18 cellular contexts compared by ENCODE assay signal in the genomic region with DNA sequence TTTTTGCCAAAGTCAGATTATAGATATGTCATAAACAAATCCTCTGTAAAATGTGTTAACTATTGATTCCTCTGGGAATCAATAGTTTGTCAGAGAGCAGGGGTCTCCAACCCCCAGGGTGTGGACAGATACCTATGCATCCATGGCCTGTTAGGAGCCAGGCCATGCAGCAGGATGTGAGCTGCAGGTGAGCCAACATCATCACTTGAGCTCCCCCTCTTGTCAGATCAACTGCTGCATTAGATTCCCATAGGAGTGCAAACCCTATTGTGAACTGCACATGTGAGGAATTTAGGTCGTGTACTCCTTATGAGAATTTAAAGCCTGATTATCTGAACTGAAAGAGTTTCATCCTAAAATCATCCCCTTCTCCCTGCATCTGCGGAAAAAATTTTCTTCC.
"Had no signal": no experiment of that assay in that cellular context is flagged by ENCODE, and none has a peak within 500 bp of the region (broad histone marks: within the 10 kb centered on the region; RNA-seq: fewer than 3 reads in every experiment).

No MANE protein-coding gene starts in this region.

- H3K27ac ChIP-seq: brain microvascular endothelial cell, coronary artery, heart left ventricle, left ventricle myocardium inferior, spleen had no signal

- DNase-seq: activated CD4-positive, alpha-beta T cell treated with anti-CD3 and anti-CD28 coated beads, Interleukin-2, amount 50 U/mL, for 1 hour; activated CD4-positive, CD25-positive, alpha-beta regulatory T cell treated with anti-CD3 and anti-CD28 coated beads, Interleukin-2, amount 50 U/mL, for 72 hours; activated CD8-positive, alpha-beta memory T cell treated with anti-CD3 and anti-CD28 coated beads, Interleukin-2, amount 50 U/mL, for 4 hours; activated naive CD4-positive, alpha-beta T cell treated with anti-CD3 and anti-CD28 coated beads for 36 hours; activated T-cell treated with anti-CD3 and anti-CD28 coated beads, Interleukin-2, amount 50 U/mL, for 4 hours; aorta; brain microvascular endothelial cell; heart left ventricle; immature natural killer cell; kidney glomerular epithelial cell; left ventricle myocardium inferior; mammary epithelial cell; nephron progenitor cell; occipital lobe; posterior cingulate gyrus; spleen; stimulated activated naive B cell treated with anti-CD40 and anti-IgM and Interleukin-4, amounts not matched to agents 10 μg/mL and 1 μg/mL and 100 μg/mL, for 72 hours had no signal

- H3K27me3 ChIP-seq: brain microvascular endothelial cell, heart left ventricle, spleen had no signal

- ATAC-seq: activated T-cell treated with anti-CD3 and anti-CD28 coated beads, Interleukin-2, amount 50 U/mL, for 4 hours; heart left ventricle had no signal

- H3K4me3 ChIP-seq: coronary artery, heart left ventricle, left ventricle myocardium inferior, spleen had no signal

- H3K4me1 ChIP-seq: heart left ventricle, left ventricle myocardium inferior, spleen had no signal

- H3K36me3 Mint-ChIP-seq: immature natural killer cell; stimulated activated naive B cell treated with anti-CD40 and anti-IgM and Interleukin-4, amounts not matched to agents 10 μg/mL and 1 μg/mL and 100 μg/mL, for 72 hours had no signal

- H3K27ac Mint-ChIP-seq: activated naive CD4-positive, alpha-beta T cell treated with anti-CD3 and anti-CD28 coated beads for 36 hours; immature natural killer cell; nephron progenitor cell; stimulated activated naive B cell treated with anti-CD40 and anti-IgM and Interleukin-4, amounts not matched to agents 10 μg/mL and 1 μg/mL and 100 μg/mL, for 72 hours had no signal

- H3K4me1 Mint-ChIP-seq: immature natural killer cell; nephron progenitor cell; stimulated activated naive B cell treated with anti-CD40 and anti-IgM and Interleukin-4, amounts not matched to agents 10 μg/mL and 1 μg/mL and 100 μg/mL, for 72 hours had no signal

- H3K27me3 Mint-ChIP-seq: stimulated activated naive B cell treated with anti-CD40 and anti-IgM and Interleukin-4, amounts not matched to agents 10 μg/mL and 1 μg/mL and 100 μg/mL, for 72 hours had no signal

- H3K36me3 ChIP-seq: brain microvascular endothelial cell, heart left ventricle, left ventricle myocardium inferior, spleen had no signal

- H3K4me3 Mint-ChIP-seq: activated naive CD4-positive, alpha-beta T cell treated with anti-CD3 and anti-CD28 coated beads for 36 hours; activated T-cell treated with anti-CD3 and anti-CD28 coated beads, Interleukin-2, amount 50 U/mL, for 4 hours; immature natural killer cell; nephron progenitor cell; stimulated activated naive B cell treated with anti-CD40 and anti-IgM and Interleukin-4, amounts not matched to agents 10 μg/mL and 1 μg/mL and 100 μg/mL, for 72 hours had no signal
